Comparison of ENCODE assay signal across 4 cellular contexts in genomic region chr2:131836116-131836515, GRCh38.
DNase-seq lines count a peak whose midpoint lies in the region; ATAC-seq and TF ChIP-seq lines count a peak whose summit lies in the region.
"Not testable (repeated sequence)": the region's sequence is repeated elsewhere in the genome, so short reads cannot be mapped to it uniquely, and the experiment has no call there.

No MANE protein-coding gene starts in this region.

- not testable (repeated sequence) for H3K4me3 ChIP-seq in H7 (ENCODE audit: insufficient read depth, low read depth, low read length); lower lobe of right lung

- in situ Hi-C loops in GM13977 (cut with MboI; ENCODE audit: low pct_unique_long_range_greater_than_20kb, low sequenced_read_pairs, unreplicated experiment), result not testable (repeated sequence)

- H3K27ac Mint-ChIP-seq in CD14-positive monocyte, result not testable (repeated sequence)

- peak; percentile 3 to 8 for ATAC-seq in lower lobe of right lung

- H3K27ac ChIP-seq in lower lobe of right lung, result not testable (repeated sequence)

- not testable (repeated sequence) for H3K4me1 ChIP-seq in lower lobe of right lung

- not testable (repeated sequence) for H3K4me1 Mint-ChIP-seq in CD14-positive monocyte

- peak; percentile 30 for DNase-seq in CD14-positive monocyte (ENCODE audit: low spot score)
- DNase-seq in GM13977 (ENCODE audit: low spot score), result peak; percentile 3
- DNase-seq in H7, result peak; percentile 14
- not testable (repeated sequence) for DNase-seq in lower lobe of right lung

- not testable (repeated sequence) for TF ChIP-seq CTCF in CD14-positive monocyte (IDR thresholded peaks at IDR 0.05); GM13977 (IDR thresholded peaks at IDR 0.05; ENCODE audit: extremely low read depth, insufficient read depth, missing control alignments); lower lobe of right lung (IDR thresholded peaks at IDR 0.05)

- not testable (repeated sequence) for H3K9me3 Mint-ChIP-seq in CD14-positive monocyte

- H3K4me3 Mint-ChIP-seq in CD14-positive monocyte, result not testable (repeated sequence)

- H3K36me3 Mint-ChIP-seq in CD14-positive monocyte, result not testable (repeated sequence)

- H3K9me3 ChIP-seq in lower lobe of right lung, result not testable (repeated sequence)

- H3K36me3 ChIP-seq in H7 (replicated peaks; ENCODE audit: control insufficient read depth, insufficient read depth, low read length); lower lobe of right lung: not testable (repeated sequence)

- H3K27me3 ChIP-seq in H7 (ENCODE audit: control insufficient read depth, insufficient read depth, low read length); lower lobe of right lung (ENCODE audit: low read depth): not testable (repeated sequence)

- not testable (repeated sequence) for H3K27me3 Mint-ChIP-seq in CD14-positive monocyte (ENCODE audit: low read depth in 3 of 3)

- intact Hi-C loops in CD14-positive monocyte (cut with micrococcal nuclease); lower lobe of right lung (cut with DNase I): not testable (repeated sequence)
